7 cellular contexts compared by ENCODE assay signal in genomic region chr17:1643293-1643998, GRCh38. TPM values are rescaled to one million over a fixed set of nuclear protein-coding genes. Genes with fewer than 3 reads are reported as not detected.
A peak's percentile ranks its signal among the peaks of the same experiment; 100 is the strongest.
DNase-seq lines count a peak whose midpoint lies in the region; ATAC-seq and TF ChIP-seq lines count a peak whose summit lies in the region.

No MANE protein-coding gene starts in this region.

- TF ChIP-seq CTCF in GM13976 (IDR thresholded peaks at IDR 0.05; ENCODE audit: borderline replicate concordance, control extremely low read depth, extremely low read depth, insufficient read depth, missing control alignments) = peak; percentile 1
- peak; percentile 30 for TF ChIP-seq CTCF in retinal pigment epithelial cell (conservative IDR thresholded peaks at IDR 0.05; ENCODE audit: low read depth, low read length)

- DNase-seq in GM13976 (ENCODE audit: low spot score) (peak; percentile 81), NCI-H2171 (lab: John Stamatoyannopoulos, UW) (peak; percentile 98), Right ventricle myocardium superior (peak; percentile 58), retinal pigment epithelial cell (ENCODE audit: low read depth) (no peak), SW 1271 (lab: John Stamatoyannopoulos, UW) (no peak)
- DNase-seq in activated T-helper 9 cell treated with anti-CD3 and anti-CD28 coated beads, Interleukin-2, amount 50 U/mL, for 16 hours (ENCODE audit: low read depth) = peak; percentile 50

- intact Hi-C loops in Right ventricle myocardium superior (cut with DNase I) = no loop called here

- H3K4me3 ChIP-seq in retinal pigment epithelial cell (ENCODE audit: low read length) = peak overlapping the region; percentile 20

- ATAC-seq in Right ventricle myocardium superior (ENCODE audit: poor library complexity) (peak; percentile 4), HG02571 (IDR thresholded peaks at IDR 0.05; ENCODE audit: unreplicated experiment) (no peak)

- in situ Hi-C loops in GM13976 (cut with MboI; ENCODE audit: low sequenced_read_pairs, unreplicated experiment) = no loop called here

RNA-seq across cellular contexts. Expression of gene SCARF1, which starts 2.1 kb away (rescaled TPM):
- 11.2 TPM for total RNA-seq in Right ventricle myocardium superior

RNA-seq across cellular contexts. Expression of gene RILP, which starts 6.2 kb away (rescaled TPM):
- total RNA-seq in Right ventricle myocardium superior = 74.6 TPM

RNA-seq across cellular contexts. Expression of gene SLC43A2, which starts 14.8 kb away (rescaled TPM):
- total RNA-seq in Right ventricle myocardium superior = 4.2 TPM

RNA-seq across cellular contexts. Expression of gene PRPF8, which starts 41.2 kb away (rescaled TPM):
- 125 TPM for total RNA-seq in Right ventricle myocardium superior

Comparison
In these comparisons a context has a peak if more than half of its experiments do, and no peak if none do; other contexts are left out.
1. DNase-seq: peak in GM13976 (single experiment), NCI-H2171 (single experiment), activated T-helper 9 cell treated with anti-CD3 and anti-CD28 coated beads, Interleukin-2, amount 50 U/mL, for 16 hours (single experiment) and Right ventricle myocardium superior (single experiment); none in retinal pigment epithelial cell (single experiment) and SW 1271 (0 of 2).